In genomic region chr5:141349917-141350619, GRCh38 we compare ENCODE assay signal across 8 cellular contexts. TPM values are rescaled to one million over a fixed set of nuclear protein-coding genes. Genes with fewer than 3 reads are reported as not detected.
A peak's percentile ranks its signal among the peaks of the same experiment; 100 is the strongest.
DNase-seq lines count a peak whose midpoint lies in the region; ATAC-seq lines count a peak whose summit lies in the region.

Gene PCDHGB1 (plus strand): TSS chr5:141350099. CDS start chr5:141350261, 162 bp downstream.

- H3K4me1 Mint-ChIP-seq in activated CD4-positive, alpha-beta T cell treated with anti-CD3 and anti-CD28 coated beads for 36 hours: no peaks in the 10 kb centered on the region
- no peaks in the 10 kb centered on the region for H3K4me1 Mint-ChIP-seq in dendritic cell treated with granulocyte-macrophage colony-stimulating factor and Interleukin-4, amounts not matched to agents 40 ng/mL and 50 ng/mL, for 4 days (ENCODE audit: low read depth)

- H3K27me3 Mint-ChIP-seq in activated CD4-positive, alpha-beta T cell treated with anti-CD3 and anti-CD28 coated beads for 36 hours: peaks cover 63% of the 10 kb centered on the region
- H3K27me3 Mint-ChIP-seq in dendritic cell treated with granulocyte-macrophage colony-stimulating factor and Interleukin-4, amounts not matched to agents 40 ng/mL and 50 ng/mL, for 4 days: peaks cover 59% of the 10 kb centered on the region

- no peak within 1 kb of the TSS for H3K27ac Mint-ChIP-seq in activated CD4-positive, alpha-beta T cell treated with anti-CD3 and anti-CD28 coated beads for 36 hours
- H3K27ac Mint-ChIP-seq in dendritic cell treated with granulocyte-macrophage colony-stimulating factor and Interleukin-4, amounts not matched to agents 40 ng/mL and 50 ng/mL, for 4 days: no peak within 1 kb of the TSS

- H3K36me3 Mint-ChIP-seq in activated CD4-positive, alpha-beta T cell treated with anti-CD3 and anti-CD28 coated beads for 36 hours (ENCODE audit: low read depth): peaks cover 17% of the 10 kb centered on the region
- peaks cover 5% of the 10 kb centered on the region for H3K36me3 Mint-ChIP-seq in dendritic cell treated with granulocyte-macrophage colony-stimulating factor and Interleukin-4, amounts not matched to agents 40 ng/mL and 50 ng/mL, for 4 days (ENCODE audit: low read depth)

- POLR2A ChIA-PET in activated CD4-positive, alpha-beta T cell treated with anti-CD3 and anti-CD28 coated beads for 36 hours (lab: Charles Lee): no interaction called here

- H3K4me3 Mint-ChIP-seq in activated CD4-positive, alpha-beta T cell treated with anti-CD3 and anti-CD28 coated beads for 36 hours: peak within 1 kb of the TSS; percentile 31
- peak within 1 kb of the TSS; percentile 14 for H3K4me3 Mint-ChIP-seq in dendritic cell treated with granulocyte-macrophage colony-stimulating factor and Interleukin-4, amounts not matched to agents 40 ng/mL and 50 ng/mL, for 4 days

- H3K9me3 Mint-ChIP-seq in activated CD4-positive, alpha-beta T cell treated with anti-CD3 and anti-CD28 coated beads for 36 hours (ENCODE audit: low read depth): peaks cover 20% of the 10 kb centered on the region
- peaks cover 61% of the 10 kb centered on the region for H3K9me3 Mint-ChIP-seq in dendritic cell treated with granulocyte-macrophage colony-stimulating factor and Interleukin-4, amounts not matched to agents 40 ng/mL and 50 ng/mL, for 4 days

- CTCF ChIA-PET in activated CD4-positive, alpha-beta T cell treated with anti-CD3 and anti-CD28 coated beads for 36 hours (lab: Charles Lee): interaction anchor here (0.7 to 1.6 kb wide), 6 partner anchors 12 to 208 kb away, joined by 3 to 6 read pairs (median 4); partner anchors contain the start of genes PCDHGA10, PCDHGA12, PCDHGA2 and PCDHGB3

- peak; percentile 68 for DNase-seq in activated CD4-positive, alpha-beta T cell treated with anti-CD3 and anti-CD28 coated beads for 36 hours
- DNase-seq in activated CD4-positive, alpha-beta T cell treated with anti-CD3 and anti-CD28 coated beads for 1 hour: no peak
- peak; percentile 77 for DNase-seq in RPMI8226
- peak; percentile 65 for DNase-seq in mesenteric fat pad (ENCODE audit: low spot score)
- no peak for DNase-seq in middle frontal gyrus (ENCODE audit: extremely low spot score, low spot score)

- ATAC-seq in activated CD4-positive, alpha-beta T cell treated with anti-CD3 and anti-CD28 coated beads for 36 hours: peak; percentile 71
- ATAC-seq in HG03442 (IDR thresholded peaks at IDR 0.05; ENCODE audit: unreplicated experiment): peak; percentile 63
- ATAC-seq in GM21786 (IDR thresholded peaks at IDR 0.05; ENCODE audit: unreplicated experiment): no peak

- intact Hi-C loops in activated CD4-positive, alpha-beta T cell treated with anti-CD3 and anti-CD28 coated beads for 36 hours (cut with DNase I, micrococcal nuclease): loop anchor here (1.0 to 10.0 kb wide), 2 partner anchors 12 to 245 kb away; partner anchors contain the start of gene PCDHB3 (in 1 of the 2)
- intact Hi-C loops in dendritic cell treated with granulocyte-macrophage colony-stimulating factor and Interleukin-4, amounts not matched to agents 40 ng/mL and 50 ng/mL, for 4 days (cut with micrococcal nuclease): no loop called here

RNA-seq across cellular contexts. Expression of gene PCDHGB1, which starts in this region (rescaled TPM):
- total RNA-seq in activated CD4-positive, alpha-beta T cell treated with anti-CD3 and anti-CD28 coated beads for 36 hours: not detected
- 1.3 TPM for total RNA-seq in mesenteric fat pad

Comparison
In these comparisons a context has a peak if more than half of its experiments do, and no peak if none do; other contexts are left out.
1. Peak in DNase-seq and ATAC-seq in activated CD4-positive, alpha-beta T cell treated with anti-CD3 and anti-CD28 coated beads for 36 hours; RNA of the gene not detected or under 1 TPM.
2. DNase-seq: peak in RPMI8226 (single experiment) and mesenteric fat pad (single experiment); none in activated CD4-positive, alpha-beta T cell treated with anti-CD3 and anti-CD28 coated beads for 1 hour (single experiment) and middle frontal gyrus (single experiment).